In genomic region chrX:3711331-3711917, GRCh38 we compare ENCODE assay signal across 8 cellular contexts. TPM values are rescaled to one million over a fixed set of nuclear protein-coding genes. Genes with fewer than 3 reads are reported as not detected.
DNase-seq lines count a peak whose midpoint lies in the region; ATAC-seq and TF ChIP-seq lines count a peak whose summit lies in the region.

No MANE protein-coding gene starts in this region.

- H3K27me3 Mint-ChIP-seq in CD4-positive, CD25-positive, alpha-beta regulatory T cell = no peaks in the 10 kb centered on the region

- peaks cover 0 to 64% (median 5%) of the 10 kb centered on the region in 4 donors for H3K4me1 Mint-ChIP-seq in CD4-positive, CD25-positive, alpha-beta regulatory T cell

- peak overlapping the region; percentile 96 to 99 (median 96) for H3K4me3 Mint-ChIP-seq in CD4-positive, CD25-positive, alpha-beta regulatory T cell

- intact Hi-C loops in lower leg skin (cut with DNase I; ENCODE audit: low total_unique reads) = no loop called here

- H3K9me3 Mint-ChIP-seq in CD4-positive, CD25-positive, alpha-beta regulatory T cell = no peaks in the 10 kb centered on the region

- H3K4me3 ChIP-seq in CD4-positive, CD25-positive, alpha-beta regulatory T cell (ENCODE audit: low read depth, low read length) = peak overlapping the region; percentile 82
- H3K4me3 ChIP-seq in HUES48 (ENCODE audit: low read depth, low read length) = peak overlapping the region; percentile 82
- H3K4me3 ChIP-seq in astrocyte of the cerebellum (ENCODE audit: low read depth, low read length) = peak overlapping the region; percentile 57
- peak overlapping the region; percentile 53 for H3K4me3 ChIP-seq in mesodermal cell (ENCODE audit: extremely low read depth, insufficient read depth, low read length, poor library complexity, severe bottlenecking)
- no peak overlapping the region for H3K4me3 ChIP-seq in lower leg skin (ENCODE audit: low read depth, poor library complexity, severe bottlenecking)

- H3K27ac Mint-ChIP-seq in CD4-positive, CD25-positive, alpha-beta regulatory T cell = peak overlapping the region; percentile 92 to 96 (median 93)

- 78 to 100% methylated on average over 1 to 9 of the region's 16 CpGs for WGBS in mesodermal cell (ENCODE audit: insufficient coverage in 2 of 2), 2 experiments
- 38 to 39% methylated on average over 11 to 16 of the region's 16 CpGs for WGBS in lower leg skin, 2 donors

- H3K36me3 Mint-ChIP-seq in CD4-positive, CD25-positive, alpha-beta regulatory T cell = no peaks in the 10 kb centered on the region

- TF ChIP-seq CTCF in astrocyte of the cerebellum (IDR thresholded peaks at IDR 0.05; ENCODE audit: low read depth, low read length, missing control alignments) (no peak), lower leg skin (IDR thresholded peaks at IDR 0.05) (no peak)

- H3K9ac ChIP-seq in HUES48 (ENCODE audit: low read depth, low read length) = no peak overlapping the region

- H3K4me1 ChIP-seq in CD4-positive, CD25-positive, alpha-beta regulatory T cell (ENCODE audit: control insufficient read depth, insufficient read depth, low read length, poor library complexity, severe bottlenecking) = peaks cover 23% of the 10 kb centered on the region
- H3K4me1 ChIP-seq in HUES48 (ENCODE audit: control insufficient read depth, insufficient read depth, low read length) (peaks cover 23% of the 10 kb centered on the region), mesodermal cell (ENCODE audit: control insufficient read depth, insufficient read depth, low read length, poor library complexity, severe bottlenecking) (no peaks in the 10 kb centered on the region)

- H3K36me3 ChIP-seq in CD4-positive, CD25-positive, alpha-beta regulatory T cell (ENCODE audit: control insufficient read depth, insufficient read depth, low read length) = no peaks in the 10 kb centered on the region
- 0 out of 2 replicates have a peak, but pooled peaks cover 3% of the 10 kb centered on the region for H3K36me3 ChIP-seq in HUES48 (ENCODE audit: control insufficient read depth, insufficient read depth, low read length)
- no peaks in the 10 kb centered on the region for H3K36me3 ChIP-seq in mesodermal cell (ENCODE audit: control insufficient read depth, insufficient read depth, low read length)

- H3K27me3 ChIP-seq in CD4-positive, CD25-positive, alpha-beta regulatory T cell (ENCODE audit: control insufficient read depth, insufficient read depth, low read length) = no peaks in the 10 kb centered on the region
- H3K27me3 ChIP-seq in HUES48 (ENCODE audit: control insufficient read depth, insufficient read depth, low read length) = peaks cover 22% of the 10 kb centered on the region

- no peak for TF ChIP-seq POLR2A in lower leg skin (IDR thresholded peaks at IDR 0.05)

- no peak for ATAC-seq in CD4-positive, CD25-positive, alpha-beta regulatory T cell (ENCODE audit: low read depth in 2 of 2)

- DNase-seq in CD4-positive, CD25-positive, alpha-beta regulatory T cell = peak in 1 of 3 donors; percentile 24
- DNase-seq in astrocyte of the cerebellum (ENCODE audit: low read depth) (no peak), SK-N-DZ (ENCODE audit: low spot score) (no peak), lower leg skin (ENCODE audit: low spot score in 2 of 2) (no peak), kidney glomerular epithelial cell (lab: John Stamatoyannopoulos, UW) (no peak), NCI-H446 (lab: John Stamatoyannopoulos, UW) (no peak)

- in situ Hi-C loops in astrocyte of the cerebellum (cut with HindIII; ENCODE audit: low sequenced_read_pairs) = no loop called here

- H3K9me3 ChIP-seq in CD4-positive, CD25-positive, alpha-beta regulatory T cell (ENCODE audit: control insufficient read depth in 2 of 2, low read length in 2 of 2) = no peaks in the 10 kb centered on the region
- no peaks in the 10 kb centered on the region for H3K9me3 ChIP-seq in HUES48 (ENCODE audit: control insufficient read depth, insufficient read depth, low read length)
- H3K9me3 ChIP-seq in mesodermal cell (ENCODE audit: control insufficient read depth, low read length) = no peaks in the 10 kb centered on the region

- peak overlapping the region; percentile 43 for H3K27ac ChIP-seq in CD4-positive, CD25-positive, alpha-beta regulatory T cell (ENCODE audit: insufficient read depth, low read length, poor library complexity, severe bottlenecking)
- no peak overlapping the region for H3K27ac ChIP-seq in HUES48 (ENCODE audit: low read depth, low read length)
- no peak overlapping the region for H3K27ac ChIP-seq in mesodermal cell (ENCODE audit: low read depth, low read length, severe bottlenecking)

RNA-seq across cellular contexts. Expression of gene PRKX, which starts 2.0 kb away (rescaled TPM):
- 103 TPM for total RNA-seq in CD4-positive, CD25-positive, alpha-beta regulatory T cell
- 10 to 100 TPM; 47.5 to 60.1 (median 55.9) TPM for polyA plus RNA-seq in CD4-positive, CD25-positive, alpha-beta regulatory T cell
- 21.0 TPM for polyA plus RNA-seq in mesodermal cell (2013, experiment 1 of 2)
- 17.4 TPM for polyA plus RNA-seq in mesodermal cell (2013, experiment 2 of 2)
- polyA plus RNA-seq in SK-N-DZ (2014; cell fraction: cytosol; rRNA removed) = 19.1 and 25.7 TPM in 2 replicates
- 10.1 and 17.3 TPM in 2 replicates for polyA plus RNA-seq in SK-N-DZ (2014; cell fraction: nucleus; rRNA removed)
- total RNA-seq in lower leg skin = 10 to 100 TPM; 21.3 to 29.2 (median 23.9) TPM
